ENCODE assay signal across 19 cellular contexts in the genomic region with DNA sequence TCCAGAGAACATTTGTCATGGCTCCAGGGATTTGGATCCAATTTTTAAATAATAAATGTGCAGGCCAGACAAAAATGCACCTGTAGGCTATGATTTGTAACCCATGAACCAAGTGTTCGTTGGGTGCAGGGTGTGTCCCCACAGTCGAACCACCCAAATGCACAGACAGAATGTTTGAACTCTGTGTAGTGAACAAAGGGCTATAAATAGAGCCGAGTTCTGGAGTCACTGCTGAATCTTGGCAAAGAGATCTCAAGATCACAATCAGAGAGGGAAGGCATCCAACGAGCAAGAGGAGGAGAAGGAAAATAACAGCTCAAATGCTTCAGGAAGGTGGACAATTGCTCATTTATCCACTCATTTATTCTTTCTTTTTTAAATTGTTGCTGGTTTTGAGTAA.
"Had no signal": no experiment of that assay in that cellular context is flagged by ENCODE, and none has a peak within 500 bp of the region (broad histone marks: within the 10 kb centered on the region; RNA-seq: fewer than 3 reads in every experiment).

No MANE protein-coding gene starts in this region.

- H2AFZ ChIP-seq: hepatocyte had no signal

- FAIRE-seq: bronchial epithelial cell, islet of Langerhans, urothelium cell line had no signal

- DNase-seq: activated CD4-positive, CD25-positive, alpha-beta regulatory T cell treated with anti-CD3 and anti-CD28 coated beads, Interleukin-2, amount 50 U/mL, for 72 hours; activated CD8-positive, alpha-beta memory T cell treated with anti-CD3 and anti-CD28 coated beads for 24 hours; activated gamma-delta T cell; effector memory CD8-positive, alpha-beta T cell; esophagus squamous epithelium; left cardiac atrium; midbrain; naive B cell; ovary; stimulated activated CD4-positive, alpha-beta T cell treated with anti-CD3 and anti-CD28 coated beads, Interleukin-15, amount 100 ng/mL, for 24 hours; stimulated activated CD4-positive, alpha-beta T cell treated with anti-CD3 and anti-CD28 coated beads, Interleukin-2, amount 100 ng/mL, for 48 hours; T-helper 2 cell had no signal

- ATAC-seq: effector memory CD8-positive, alpha-beta T cell had no signal

- H3K36me3 ChIP-seq: esophagus squamous epithelium, ovary, tibial nerve had no signal

- H3K4me3 ChIP-seq: esophagus squamous epithelium, hepatocyte, ovary, skin epidermis, tibial nerve had no signal

- H3K4me2 ChIP-seq: hepatocyte had no signal

- H3K79me2 ChIP-seq: hepatocyte had no signal

- H3K9me3 ChIP-seq: esophagus squamous epithelium, ovary, tibial nerve had no signal

- H3K27ac ChIP-seq: esophagus squamous epithelium, hepatocyte, ovary, skin epidermis, tibial nerve, VCaP had no signal

- H3K27me3 ChIP-seq: esophagus squamous epithelium, hepatocyte, ovary, tibial nerve had no signal
